7 cellular contexts compared by ENCODE assay signal in genomic region chr17:27760069-27760885, GRCh38. TPM values are rescaled to one million over a fixed set of nuclear protein-coding genes. Genes with fewer than 3 reads are reported as not detected.
DNase-seq lines count a peak whose midpoint lies in the region; ATAC-seq and TF ChIP-seq lines count a peak whose summit lies in the region.

No MANE protein-coding gene starts in this region.

- H3K9ac ChIP-seq in mammary epithelial cell (ENCODE audit: insufficient read depth, low read length): no peak overlapping the region

- no peaks in the 10 kb centered on the region for H3K36me3 ChIP-seq in mammary epithelial cell (ENCODE audit: insufficient read depth, low read length)

- WGBS in mammary epithelial cell (ENCODE audit: low coverage, missing lambda C conversion rate): 65% methylated on average over 10 of the region's 28 CpGs

- no peak overlapping the region for H3K27ac ChIP-seq in mammary epithelial cell (ENCODE audit: insufficient read depth, low read depth, low read length)

- intact Hi-C loops in mammary epithelial cell (cut with micrococcal nuclease): loop anchor here (1.0 to 5.0 kb wide), 3 partner anchors 45 to 492 kb away; no protein-coding TSS in a partner anchor

- no peaks in the 10 kb centered on the region for H3K9me3 ChIP-seq in mammary epithelial cell (replicated peaks; ENCODE audit: insufficient read depth, low read length)

- H3K4me2 ChIP-seq in mammary epithelial cell (ENCODE audit: insufficient read depth, low read depth, low read length): no peak overlapping the region

- CTCF ChIA-PET in mammary epithelial cell (lab: Charles Lee; ENCODE audit: low non-redundant PET): interaction anchor here (1.3 kb wide), 1 partner anchor 119 kb away, joined by 8 read pairs; no protein-coding TSS in a partner anchor

- peak; percentile 87 for TF ChIP-seq CTCF in GM12865 (IDR thresholded peaks at IDR 0.05; ENCODE audit: insufficient read depth, low read depth, low read length, missing control alignments)
- TF ChIP-seq CTCF in mammary epithelial cell (conservative IDR thresholded peaks at IDR 0.05 in 1 of 2, IDR thresholded peaks at IDR 0.05 in 1 of 2; ENCODE audit: extremely low read depth in 1 of 2, insufficient read depth in 1 of 2, low read depth in 1 of 2, low read length in 2 of 2): peak; percentile 60 to 84

- no peaks in the 10 kb centered on the region for H3K27me3 ChIP-seq in mammary epithelial cell (ENCODE audit: insufficient read depth, low read length)

- no peaks in the 10 kb centered on the region for H3K4me1 ChIP-seq in mammary epithelial cell (ENCODE audit: insufficient read depth, low read length)

- BruUV-seq in mammary epithelial cell (replicated peaks; lab: Mats Ljungman, UMichigan): no TSS peak

- H3K4me3 ChIP-seq in GM12865 (ENCODE audit: low read depth, low read length): no peak overlapping the region
- H3K4me3 ChIP-seq in mammary epithelial cell (replicated peaks in 1 of 3; ENCODE audit: insufficient read depth in 1 of 3, low read depth in 2 of 3, low read length in 3 of 3): no peak overlapping the region

- no peaks in the 10 kb centered on the region for H3K79me2 ChIP-seq in mammary epithelial cell (ENCODE audit: insufficient read depth, low read length)

- dilution Hi-C loops in mammary epithelial cell (cut with HindIII; ENCODE audit: low sequenced_read_pairs): no loop called here

- no peaks in the 10 kb centered on the region for H4K20me1 ChIP-seq in mammary epithelial cell (ENCODE audit: insufficient read depth, low read length)

- DNase-seq in GM12865 (ENCODE audit: low read depth): peak; percentile 58
- peak; percentile 25 for DNase-seq in M059J (ENCODE audit: low read depth)
- peak; percentile 28 to 72 (median 50) for DNase-seq in activated CD4-positive, CD25-positive, alpha-beta regulatory T cell (lab: John Stamatoyannopoulos, UW)
- DNase-seq in mammary epithelial cell: peak; percentile 19
- DNase-seq in left lobe of liver (ENCODE audit: low spot score): peak; percentile 69
- DNase-seq in stimulated activated CD4-positive, alpha-beta T cell treated with anti-CD3 and anti-CD28 coated beads, Interleukin-4, amount 100 ng/mL, for 4 hours: peak; percentile 53 to 75
- DNase-seq in DMS79 treated with DMSO at 0.1 percent for 48 hours (lab: John Stamatoyannopoulos, UW): no peak

- peak; percentile 74 for ATAC-seq in left lobe of liver

- no peak overlapping the region for H2AFZ ChIP-seq in mammary epithelial cell (ENCODE audit: low read depth, low read length)

- in situ Hi-C loops in mammary epithelial cell (cut with MboI; ENCODE audit: low sequenced_read_pairs in 2 of 2): loop anchor here (5.0 to 25.0 kb wide), 4 partner anchors 98 to 348 kb away; no protein-coding TSS in a partner anchor

RNA-seq across cellular contexts. Expression of gene NOS2, which starts 40.1 kb away (rescaled TPM):
- not detected in 2 replicates for total RNA-seq in M059J (2014; rRNA removed; shearing (Covaris generic))
- total RNA-seq in mammary epithelial cell (not detected), left lobe of liver (not detected)
- polyA plus RNA-seq in mammary epithelial cell: not detected
- polyA minus RNA-seq in mammary epithelial cell: not detected
